In the genomic region with DNA sequence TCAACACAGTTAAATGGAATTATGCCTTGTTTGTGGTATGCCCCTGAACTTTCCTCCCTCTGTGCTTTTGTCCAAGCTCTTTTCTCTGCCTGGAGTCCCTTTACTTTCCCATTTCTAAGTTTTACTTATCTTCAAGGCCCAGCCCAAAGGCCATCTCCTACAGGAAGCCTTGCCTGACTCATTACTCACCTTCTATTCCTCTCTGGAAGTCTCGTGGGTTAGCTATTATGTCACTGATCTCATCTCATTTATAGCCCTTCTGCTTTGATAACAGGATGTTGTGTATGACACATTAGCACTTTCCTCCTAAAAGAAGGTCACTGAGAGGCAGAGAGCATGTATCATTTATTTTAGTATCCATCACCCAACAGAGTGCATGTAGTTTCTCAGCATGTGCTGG, we compare ENCODE assay signal across 16 cellular contexts.
A peak's percentile ranks its signal among the peaks of the same experiment; 100 is the strongest.
DNase-seq lines count a peak whose midpoint lies in the region; ATAC-seq, FAIRE-seq and TF ChIP-seq lines count a peak whose summit lies in the region.
"Had no signal": no experiment of that assay in that cellular context is flagged by ENCODE, and none has a peak within 500 bp of the region (broad histone marks: within the 10 kb centered on the region; RNA-seq: fewer than 3 reads in every experiment).

No MANE protein-coding gene starts in this region.

- H3K4me1 ChIP-seq in mucosa of descending colon (ENCODE audit: low read depth) (no peaks in the 10 kb centered on the region), ovary (ENCODE audit: insufficient read depth) (peaks cover 10% of the 10 kb centered on the region)
- H3K4me1 ChIP-seq: SJCRH30, stomach had no signal

- ATAC-seq in mucosa of descending colon: peak; percentile 95
- ATAC-seq in HG02642 (IDR thresholded peaks at IDR 0.05; ENCODE audit: poor library complexity, unreplicated experiment): no peak
- no peak for ATAC-seq in GM18502 (IDR thresholded peaks at IDR 0.05; ENCODE audit: poor library complexity, unreplicated experiment)

- H3K36me3 ChIP-seq in bronchial epithelial cell (ENCODE audit: control insufficient read depth, insufficient read depth, low read length) (no peaks in the 10 kb centered on the region), mucosa of descending colon (ENCODE audit: low read depth) (no peaks in the 10 kb centered on the region), ovary (no peaks in the 10 kb centered on the region)
- H3K36me3 ChIP-seq: stomach had no signal

- H3K4me3 ChIP-seq in bronchial epithelial cell (ENCODE audit: low read depth, low read length) (no peak overlapping the region), mucosa of descending colon (no peak overlapping the region), ovary (no peak overlapping the region)
- H3K4me3 ChIP-seq: SJCRH30, stomach had no signal

- TF ChIP-seq EP300 in ovary (IDR thresholded peaks at IDR 0.05): no peak

- no peak overlapping the region for H3K27ac ChIP-seq in ovary
- H3K27ac ChIP-seq: SJCRH30, stomach had no signal

- no peaks in the 10 kb centered on the region for H3K27me3 ChIP-seq in bronchial epithelial cell (ENCODE audit: control insufficient read depth, insufficient read depth, low read length)
- H3K27me3 ChIP-seq in ovary: no peaks in the 10 kb centered on the region
- H3K27me3 ChIP-seq: SJCRH30 had no signal

- DNase-seq in EH (ENCODE audit: low read depth) (peak; percentile 77), LoVo (ENCODE audit: low spot score) (peak; percentile 61), bronchial epithelial cell (ENCODE audit: low read depth) (peak; percentile 82), mucosa of descending colon (no peak), mesenteric fat pad (ENCODE audit: low spot score) (no peak), ovary (no peak)
- DNase-seq: activated CD4-positive, alpha-beta T cell treated with anti-CD3 and anti-CD28 coated beads for 4 hours; COR-L47; effector CD4-positive, alpha-beta T cell; Kasumi-1; SJCRH30; stimulated activated CD4-positive, alpha-beta T cell treated with anti-CD3 and anti-CD28 coated beads, Interleukin-15, amount 100 ng/mL, for 24 hours; stomach had no signal

- H3K9me3 ChIP-seq in mucosa of descending colon (no peaks in the 10 kb centered on the region), ovary (no peaks in the 10 kb centered on the region)
- H3K9me3 ChIP-seq: SJCRH30, stomach had no signal

- no peak for TF ChIP-seq POLR2A in ovary (IDR thresholded peaks at IDR 0.05)

- intact Hi-C loops in mucosa of descending colon (cut with DNase I, micrococcal nuclease) (no loop called here), ovary (cut with DNase I) (no loop called here)

- 11 to 20% (median 16%) methylated on average over 1 of the region's 1 CpG for WGBS in ovary, 3 donors

- FAIRE-seq in bronchial epithelial cell (lab: Jason Lieb, UNC): peak; percentile 70
- FAIRE-seq: GM12892 had no signal

- TF ChIP-seq CTCF in bronchial epithelial cell (IDR thresholded peaks at IDR 0.05; ENCODE audit: insufficient read depth, low read length, severe bottlenecking) (no peak), mucosa of descending colon (IDR thresholded peaks at IDR 0.05) (no peak), ovary (IDR thresholded peaks at IDR 0.05) (no peak)

Comparison
In these comparisons a context has a peak if more than half of its experiments do, and no peak if none do; other contexts are left out.
1. DNase-seq: peak in EH (single experiment), LoVo (single experiment) and bronchial epithelial cell (single experiment); none in mucosa of descending colon (0 of 3), mesenteric fat pad (single experiment) and ovary (0 of 5).